In the genomic region with DNA sequence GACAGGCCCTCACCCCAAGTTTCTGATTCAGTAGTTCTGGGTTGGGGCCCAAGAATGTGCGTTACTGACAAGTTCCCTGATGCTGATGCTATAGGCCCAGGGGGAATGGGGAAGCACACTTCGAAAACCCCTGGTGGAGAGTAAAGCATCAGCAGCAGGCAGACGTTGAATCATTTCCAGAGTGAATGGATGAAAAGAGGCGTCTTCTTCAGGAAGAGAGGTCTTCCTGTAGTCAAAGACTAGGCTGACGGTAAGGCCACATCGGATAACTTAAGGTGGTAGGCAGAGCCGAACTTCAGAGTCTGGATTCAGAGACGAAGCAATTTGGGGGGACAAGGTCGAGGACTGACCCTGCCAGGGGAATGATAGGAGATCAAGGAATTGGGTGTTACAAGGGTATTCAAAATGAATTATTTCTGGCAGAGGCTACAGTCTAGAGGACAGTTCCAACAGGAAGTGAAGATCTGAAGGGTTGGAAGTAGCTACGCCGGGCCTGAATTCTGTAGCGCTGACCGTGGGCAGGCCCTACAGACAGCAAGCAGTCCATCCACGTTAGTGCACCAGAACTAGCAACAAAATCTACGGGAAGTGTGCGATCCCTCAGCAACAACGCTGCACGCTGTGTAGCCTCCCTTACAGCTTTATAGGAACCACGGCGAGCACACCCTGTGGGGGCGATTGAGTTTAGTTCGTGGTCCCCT, we compare ENCODE assay signal across 8 cellular contexts.
DNase-seq lines count a peak whose midpoint lies in the region; ATAC-seq and TF ChIP-seq lines count a peak whose summit lies in the region.

No MANE protein-coding gene starts in this region.

- H3K9ac ChIP-seq in iPS-20b (ENCODE audit: low read depth, low read length): peak overlapping the region; percentile 95

- H3K27me3 ChIP-seq in RWPE2 (ENCODE audit: insufficient read depth, poor library complexity, severe bottlenecking) (no peaks in the 10 kb centered on the region), iPS-20b (ENCODE audit: insufficient read depth, low read length) (no peaks in the 10 kb centered on the region)

- H3K9me3 ChIP-seq in RWPE2 (ENCODE audit: severe bottlenecking) (no peaks in the 10 kb centered on the region), iPS-20b (ENCODE audit: insufficient read depth, low read depth, low read length) (no peaks in the 10 kb centered on the region)

- DNase-seq in NCI-H526 (lab: John Stamatoyannopoulos, UW) (peak; percentile 41 to 71), NCI-H526 treated with DMSO at 0.1 percent for 48 hours (lab: John Stamatoyannopoulos, UW) (no peak), RWPE2 (ENCODE audit: low spot score) (no peak), astrocyte of the cerebellum (ENCODE audit: low read depth) (no peak)
- peak; percentile 66 for DNase-seq in stimulated activated CD4-positive, alpha-beta T cell treated with anti-CD3 and anti-CD28 coated beads, Interleukin-15, amount 100 ng/mL, for 24 hours

- H3K4me3 ChIP-seq in RWPE2 (ENCODE audit: severe bottlenecking): peak overlapping the region; percentile 50
- H3K4me3 ChIP-seq in astrocyte of the cerebellum (ENCODE audit: low read depth, low read length): peak overlapping the region; percentile 66
- peak overlapping the region; percentile 96 for H3K4me3 ChIP-seq in iPS-20b (ENCODE audit: low read length)

- peaks cover 30% of the 10 kb centered on the region for H3K36me3 ChIP-seq in RWPE2 (ENCODE audit: low read depth)
- H3K36me3 ChIP-seq in iPS-20b (ENCODE audit: insufficient read depth, low read depth, low read length): peaks cover 32% of the 10 kb centered on the region

- H3K27ac ChIP-seq in RWPE2 (ENCODE audit: poor library complexity, severe bottlenecking) (peak overlapping the region; percentile 87), iPS-20b (ENCODE audit: low read length) (peak overlapping the region; percentile 84)

- H3K4me1 ChIP-seq in RWPE2 (ENCODE audit: insufficient read depth, poor library complexity, severe bottlenecking) (peaks cover 10% of the 10 kb centered on the region), iPS-20b (ENCODE audit: insufficient read depth, low read length) (peaks cover 8% of the 10 kb centered on the region)

- ATAC-seq in HG02970 (IDR thresholded peaks at IDR 0.05; ENCODE audit: low FRiP score, unreplicated experiment) (peak; percentile 14), RWPE2 (ENCODE audit: low read depth) (no peak; the same call in 2 of the 3 replicates), HG02870 (IDR thresholded peaks at IDR 0.05; ENCODE audit: unreplicated experiment) (no peak)

- no peak for TF ChIP-seq CTCF in RWPE2 (IDR thresholded peaks at IDR 0.05; ENCODE audit: poor library complexity, severe bottlenecking)
- TF ChIP-seq CTCF in astrocyte of the cerebellum (IDR thresholded peaks at IDR 0.05; ENCODE audit: low read depth, low read length, missing control alignments): peak; percentile 27

- in situ Hi-C loops in astrocyte of the cerebellum (cut with HindIII; ENCODE audit: low sequenced_read_pairs): no loop called here

Comparison
In these comparisons a context has a peak if more than half of its experiments do, and no peak if none do; other contexts are left out.
1. DNase-seq: peak in NCI-H526 (2 of 2) and stimulated activated CD4-positive, alpha-beta T cell treated with anti-CD3 and anti-CD28 coated beads, Interleukin-15, amount 100 ng/mL, for 24 hours (single experiment); none in NCI-H526 treated with DMSO at 0.1 percent for 48 hours (single experiment), RWPE2 (single experiment) and astrocyte of the cerebellum (single experiment).
2. Peak in every context shown above with its lines, with median percentiles within 50 percentile points of each other: H3K4me3 ChIP-seq.